ENCODE assay signal across 18 cellular contexts in genomic region chr2:74856599-74856998, GRCh38.
"Had no signal": no experiment of that assay in that cellular context is flagged by ENCODE, and none has a peak within 500 bp of the region (broad histone marks: within the 10 kb centered on the region; RNA-seq: fewer than 3 reads in every experiment).

No MANE protein-coding gene starts in this region.

- DNase-seq: activated CD4-positive, alpha-beta T cell treated with anti-CD3 and anti-CD28 coated beads, Interleukin-2, amount 10 ng/mL, durations not matched to agents 7 days and 5 days; activated CD8-positive, alpha-beta T cell treated with anti-CD3 and anti-CD28 coated beads, Interleukin-2, amount 10 ng/mL, durations not matched to agents 7 days and 5 days; activated naive CD4-positive, alpha-beta T cell treated with anti-CD3 and anti-CD28 coated beads for 36 hours; activated T-cell treated with anti-CD3 and anti-CD28 coated beads, Interleukin-2, amount 50 U/mL, for 24 hours; central memory CD4-positive, alpha-beta T cell; gastrocnemius medialis; heart left ventricle; left cardiac atrium; nucleus accumbens; stimulated activated naive CD8-positive, alpha-beta T cell treated with anti-CD3 and anti-CD28 coated beads, Interleukin-15, Interleukin-2, amounts not matched to agents 100 U/mL and 50 U/mL, for 24 hours; T-helper 1 cell had no signal

- FAIRE-seq: endometrium, islet of Langerhans had no signal

- H3K27me3 ChIP-seq: gastrocnemius medialis, heart left ventricle had no signal

- H3K9me3 ChIP-seq: gastrocnemius medialis, heart left ventricle had no signal

- H3K36me3 ChIP-seq: gastrocnemius medialis had no signal

- H3K27ac ChIP-seq: coronary artery had no signal

- ATAC-seq: activated CD4-positive, CD25-positive, alpha-beta regulatory T cell treated with anti-CD3 and anti-CD28 coated beads, Interleukin-2, amount 50 U/mL, for 24 hours; activated CD8-positive, alpha-beta T cell treated with anti-CD3 and anti-CD28 coated beads, Interleukin-2, amount 10 ng/mL, durations not matched to agents 7 days and 5 days; gastrocnemius medialis; natural killer cell treated with Interleukin-12 subunit alpha and Interleukin-12 subunit beta and Interleukin-15 and Interleukin-18, amount 100 ng/mL, for 72 hours; SK-N-SH treated with all-trans-retinoic acid at 6 μM for 48 hours; stimulated activated naive CD8-positive, alpha-beta T cell treated with anti-CD3 and anti-CD28 coated beads, Interleukin-15, Interleukin-2, amounts not matched to agents 100 U/mL and 50 U/mL, for 24 hours had no signal

- H3K4me3 ChIP-seq: coronary artery, gastrocnemius medialis, heart left ventricle, lung had no signal
